In the genomic region with DNA sequence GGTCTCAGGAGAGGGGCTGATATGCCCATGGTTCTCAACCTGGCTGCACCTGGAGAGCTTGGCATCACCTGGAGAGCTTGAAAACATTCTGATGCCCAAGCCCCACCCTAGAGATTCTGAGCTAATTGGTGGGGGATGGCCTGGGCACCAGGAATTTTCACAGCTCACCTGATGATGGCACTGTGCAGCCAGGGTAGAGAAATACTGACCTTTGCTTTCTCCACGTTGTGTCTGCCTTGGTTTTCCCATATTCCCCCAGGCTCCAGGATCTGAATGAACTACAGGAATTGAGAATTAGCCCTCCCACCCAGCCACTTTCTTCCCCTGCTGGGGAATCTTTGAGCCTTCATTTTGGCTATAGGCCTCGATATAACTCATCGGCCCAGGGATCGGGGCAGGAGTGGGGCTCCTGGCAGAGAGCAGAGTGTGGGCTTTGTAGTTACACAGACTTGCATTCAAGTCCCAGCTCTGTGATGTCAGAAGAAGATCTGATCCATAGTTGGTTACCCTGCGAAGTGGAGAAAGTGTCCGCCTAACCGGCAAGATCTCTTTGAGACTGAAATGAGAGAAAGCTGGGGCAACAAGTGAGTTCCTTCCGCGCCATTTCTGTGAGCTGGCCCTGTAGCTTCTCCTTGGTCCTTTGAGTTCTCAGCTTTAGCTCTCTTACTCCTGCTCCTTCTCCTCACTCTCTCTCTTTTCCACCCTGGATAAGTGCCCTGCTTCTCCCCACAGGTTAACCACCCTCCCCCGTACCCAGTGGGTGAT, we compare ENCODE assay signal across 8 cellular contexts. TPM values are rescaled to one million over a fixed set of nuclear protein-coding genes. Genes with fewer than 3 reads are reported as not detected.
DNase-seq lines count a peak whose midpoint lies in the region; ATAC-seq, FAIRE-seq and TF ChIP-seq lines count a peak whose summit lies in the region.

No MANE protein-coding gene starts in this region.

- ATAC-seq in pancreas: peak; percentile 46 to 88 (median 86)
- ATAC-seq in HG03565 (IDR thresholded peaks at IDR 0.05; ENCODE audit: unreplicated experiment): no peak
- ATAC-seq in HG02759 (IDR thresholded peaks at IDR 0.05; ENCODE audit: unreplicated experiment): no peak
- ATAC-seq in GM21526 (IDR thresholded peaks at IDR 0.05; ENCODE audit: low FRiP score, unreplicated experiment): no peak

- no peaks in the 10 kb centered on the region for H3K36me3 ChIP-seq in pancreas

- intact Hi-C loops in pancreas (cut with DNase I): loop anchor here in 1 of 3 donors (10.0 kb wide), 1 partner anchor 335 kb away; no protein-coding TSS in a partner anchor

- 72 to 81% methylated on average over 10 of the region's 10 CpGs for WGBS in pancreas, 2 donors

- DNase-seq in stimulated activated CD4-positive, alpha-beta T cell treated with anti-CD3 and anti-CD28 coated beads, Interleukin-15, amount 100 ng/mL, for 24 hours: peak; percentile 13
- no peak for DNase-seq in stimulated activated CD4-positive, alpha-beta T cell treated with anti-CD3 and anti-CD28 coated beads, Interleukin-1b, Interleukin-23, amount 100 ng/mL, for 48 hours
- DNase-seq in NCI-H82 (lab: John Stamatoyannopoulos, UW) (peak; percentile 68), choroid plexus epithelial cell (ENCODE audit: low read depth) (peak; percentile 47), pancreas (peak in 1 of 6 donors; percentile 34)

- no peaks in the 10 kb centered on the region for H3K27me3 ChIP-seq in pancreas

- TF ChIP-seq CTCF in choroid plexus epithelial cell (conservative IDR thresholded peaks at IDR 0.05; ENCODE audit: low read depth, low read length): peak; percentile 61
- TF ChIP-seq CTCF in pancreas (IDR thresholded peaks at IDR 0.05): peak in 3 of 4 donors; percentile 17 to 29 (median 20)

- H3K27ac ChIP-seq in pancreas: no peak overlapping the region

- no peak for FAIRE-seq in pancreas (lab: Jason Lieb, UNC)

- H3K4me3 ChIP-seq in choroid plexus epithelial cell (ENCODE audit: low read depth, low read length) (no peak overlapping the region), pancreas (no peak overlapping the region)

- no peaks in the 10 kb centered on the region for H3K9me3 ChIP-seq in pancreas

- no peaks in the 10 kb centered on the region for H3K4me1 ChIP-seq in pancreas

RNA-seq across cellular contexts. Expression of a gene that starts 33.1 kb away (rescaled TPM):
- 10 to 100 TPM in 4 of 6 donors, 1 to 10 TPM in 2; 8.7 to 19.4 (median 10.6) TPM for total RNA-seq in pancreas
- 10 to 100 TPM; 10.9 to 15.8 TPM for polyA plus RNA-seq in pancreas

Comparison
In these comparisons a context has a peak if more than half of its experiments do, and no peak if none do; other contexts are left out.
1. ATAC-seq: peak in pancreas (4 of 4); none in HG03565 (single experiment), HG02759 (single experiment) and GM21526 (single experiment).